Comparison of ENCODE assay signal across 8 cellular contexts in the genomic region with DNA sequence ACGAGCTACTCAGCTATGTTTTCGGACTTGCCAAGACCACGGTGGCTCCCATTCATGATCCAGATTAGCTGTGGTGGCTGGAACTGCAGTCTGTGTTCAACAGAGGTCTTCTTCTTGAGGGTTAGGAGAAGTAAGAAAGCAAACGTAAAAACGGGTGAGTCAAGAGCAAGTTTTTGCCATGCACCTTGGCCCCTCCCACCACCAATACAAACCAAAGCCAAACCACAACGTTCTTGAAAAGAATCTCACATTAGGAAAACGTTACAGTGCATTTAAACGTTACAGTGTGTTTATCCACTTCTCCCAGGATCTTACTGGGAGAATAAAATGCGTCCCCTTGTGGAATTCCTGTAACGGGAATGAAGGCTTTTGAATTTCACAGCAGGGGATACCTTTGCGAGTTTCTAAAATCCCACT. TPM values are rescaled to one million over a fixed set of nuclear protein-coding genes. Genes with fewer than 3 reads are reported as not detected.
DNase-seq lines count a peak whose midpoint lies in the region; ATAC-seq and TF ChIP-seq lines count a peak whose summit lies in the region.

No MANE protein-coding gene starts in this region.

- no peaks in the 10 kb centered on the region for H3K9me3 Mint-ChIP-seq in CD4-positive, alpha-beta T cell
- no peaks in the 10 kb centered on the region for H3K9me3 Mint-ChIP-seq in neural progenitor cell

- H3K4me2 ChIP-seq in MM.1S (ENCODE audit: low read depth, low read length) (peak overlapping the region; percentile 80), neural progenitor cell (peak overlapping the region; percentile 91)

- H3K79me2 ChIP-seq in MM.1S (ENCODE audit: low read length): peaks cover 12% of the 10 kb centered on the region
- peaks cover 36% of the 10 kb centered on the region for H3K79me2 ChIP-seq in neural progenitor cell (ENCODE audit: low read depth)

- 8 to 9% methylated on average over 11 of the region's 11 CpGs for WGBS in tibial nerve, 2 donors

- intact Hi-C loops in CD4-positive, alpha-beta T cell (cut with DNase I, micrococcal nuclease): loop anchor here (2.0 to 5.0 kb wide), 5 partner anchors 51 to 310 kb away; a partner anchor contains a TSS

- no peak for TF ChIP-seq POLR2A in tibial nerve (IDR thresholded peaks at IDR 0.05)

- CTCF ChIA-PET in CD4-positive, alpha-beta T cell (lab: Charles Lee): interaction anchor here (0.9 to 2.2 kb wide), 5 partner anchors 21 to 459 kb away, joined by 3 to 8 read pairs (median 5); no protein-coding TSS in a partner anchor

- POLR2A ChIA-PET in CD4-positive, alpha-beta T cell (lab: Charles Lee): interaction anchor here (0.7 to 3.9 kb wide), 23 partner anchors 11 to 971 kb away, joined by 3 to 34 read pairs (median 5); a partner anchor contains a TSS

- no peaks in the 10 kb centered on the region for H3K9me3 ChIP-seq in CD4-positive, alpha-beta T cell (ENCODE audit: control insufficient read depth, low read length)
- no peaks in the 10 kb centered on the region for H3K9me3 ChIP-seq in MM.1S (replicated peaks; ENCODE audit: insufficient read depth, low read length)
- H3K9me3 ChIP-seq in neural progenitor cell (ENCODE audit: low read depth): no peaks in the 10 kb centered on the region
- H3K9me3 ChIP-seq in tibial nerve: no peaks in the 10 kb centered on the region

- peak; percentile 34 for ATAC-seq in CD4-positive, alpha-beta T cell (ENCODE audit: poor library complexity)
- ATAC-seq in HG02623 (IDR thresholded peaks at IDR 0.05; ENCODE audit: unreplicated experiment): no peak
- ATAC-seq in GM21423 (IDR thresholded peaks at IDR 0.05; ENCODE audit: unreplicated experiment): no peak

- peaks cover 4% of the 10 kb centered on the region for H3K36me3 Mint-ChIP-seq in CD4-positive, alpha-beta T cell (ENCODE audit: low read depth)
- H3K36me3 Mint-ChIP-seq in neural progenitor cell: no peaks in the 10 kb centered on the region

- H4K20me1 ChIP-seq in MM.1S (ENCODE audit: insufficient read depth, low read length) (no peaks in the 10 kb centered on the region), neural progenitor cell (ENCODE audit: low read depth) (no peaks in the 10 kb centered on the region)

- peak overlapping the region; percentile 89 for H3K27ac Mint-ChIP-seq in CD4-positive, alpha-beta T cell
- no peak overlapping the region for H3K27ac Mint-ChIP-seq in neural progenitor cell

- peaks cover 44% of the 10 kb centered on the region for H3K4me1 Mint-ChIP-seq in CD4-positive, alpha-beta T cell (ENCODE audit: low read depth)
- H3K4me1 Mint-ChIP-seq in neural progenitor cell: peaks cover 15% of the 10 kb centered on the region

- H3F3A ChIP-seq in MM.1S (ENCODE audit: insufficient read depth, low read length): peaks cover 23% of the 10 kb centered on the region
- H3F3A ChIP-seq in neural progenitor cell (ENCODE audit: low read depth): peaks cover 9% of the 10 kb centered on the region

- TF ChIP-seq EP300 in tibial nerve (IDR thresholded peaks at IDR 0.05): no peak

- H3K36me3 ChIP-seq in MM.1S (replicated peaks; ENCODE audit: insufficient read depth, low read length) (no peaks in the 10 kb centered on the region), neural progenitor cell (no peaks in the 10 kb centered on the region), tibial nerve (no peaks in the 10 kb centered on the region)

- H3K9me2 ChIP-seq in MM.1S (replicated peaks; ENCODE audit: insufficient read depth, low read length): no peaks in the 10 kb centered on the region

- no peak for TF ChIP-seq CTCF in CD4-positive, alpha-beta T cell (IDR thresholded peaks at IDR 0.05)
- TF ChIP-seq CTCF in MM.1S (IDR thresholded peaks at IDR 0.05; ENCODE audit: low read length) (no peak), epithelial cell of esophagus (IDR thresholded peaks at IDR 0.05; ENCODE audit: insufficient read depth, low read depth, low read length, missing control alignments) (no peak), neural progenitor cell (IDR thresholded peaks at IDR 0.05) (peak; percentile 4), tibial nerve (IDR thresholded peaks at IDR 0.05) (no peak)

- no peaks in the 10 kb centered on the region for H3K27me3 Mint-ChIP-seq in CD4-positive, alpha-beta T cell
- peaks cover 2% of the 10 kb centered on the region for H3K27me3 Mint-ChIP-seq in neural progenitor cell (ENCODE audit: insufficient read depth, low read depth)

- DNase-seq in CD4-positive, alpha-beta T cell: peak; percentile 30 to 69 (median 50)
- DNase-seq in MM.1S (peak; percentile 76), epithelial cell of esophagus (ENCODE audit: low read depth) (peak; percentile 84), neural progenitor cell (ENCODE audit: low spot score) (peak; percentile 44), tibial nerve (ENCODE audit: low spot score in 2 of 2) (no peak)
- peak; percentile 34 to 40 for DNase-seq in activated CD8-positive, alpha-beta memory T cell treated with anti-CD3 and anti-CD28 coated beads for 1 hour (ENCODE audit: extremely low read depth in 1 of 2, low read depth in 1 of 2)

- peak overlapping the region; percentile 93 for H3K27ac ChIP-seq in CD4-positive, alpha-beta T cell (ENCODE audit: low read depth, low read length)
- H3K27ac ChIP-seq in MM.1S (ENCODE audit: low read length) (peak overlapping the region; percentile 69; the same call in 1 of the 2 replicates), neural progenitor cell (no peak overlapping the region), tibial nerve (peak overlapping the region; percentile 69 to 94 (median 88))

- no peaks in the 10 kb centered on the region for H3K27me3 ChIP-seq in CD4-positive, alpha-beta T cell (ENCODE audit: control insufficient read depth, insufficient read depth, low read length)
- H3K27me3 ChIP-seq in MM.1S (replicated peaks; ENCODE audit: insufficient read depth, low read length) (no peaks in the 10 kb centered on the region), neural progenitor cell (no peaks in the 10 kb centered on the region), tibial nerve (no peaks in the 10 kb centered on the region)

- H3K4me3 ChIP-seq in MM.1S (ENCODE audit: low read length) (peak overlapping the region; percentile 87), epithelial cell of esophagus (ENCODE audit: low read length) (peak overlapping the region; percentile 82), neural progenitor cell (peak overlapping the region; percentile 82), tibial nerve (peak overlapping the region; percentile 72 to 93 (median 84))

- peak overlapping the region; percentile 95 for H3K4me3 Mint-ChIP-seq in CD4-positive, alpha-beta T cell
- peak overlapping the region; percentile 97 for H3K4me3 Mint-ChIP-seq in neural progenitor cell

- H3K9ac ChIP-seq in MM.1S (ENCODE audit: low read length) (peak overlapping the region; percentile 74), neural progenitor cell (peak overlapping the region; percentile 75)

- peaks cover 26% of the 10 kb centered on the region for H3K4me1 ChIP-seq in MM.1S (ENCODE audit: low read length)
- H3K4me1 ChIP-seq in neural progenitor cell: peaks cover 14% of the 10 kb centered on the region
- H3K4me1 ChIP-seq in tibial nerve: peaks cover 0 to 24% (median 0%) of the 10 kb centered on the region in 4 donors

- H2AFZ ChIP-seq in MM.1S (ENCODE audit: low read length) (peak overlapping the region; percentile 86), neural progenitor cell (replicated peaks) (peak overlapping the region; percentile 96)

RNA-seq across cellular contexts. Expression of a gene that starts 0.7 kb away (rescaled TPM):
- under 1 TPM; 0.44 to 0.50 TPM for total RNA-seq in CD4-positive, alpha-beta T cell
- 2.7 and 2.9 TPM in 2 replicates for total RNA-seq in neural progenitor cell (ENCODE audit: low replicate concordance)
- 1 to 10 TPM in 3 of 4 donors, under 1 TPM in 1; 0.60 to 2.0 (median 1.2) TPM for total RNA-seq in tibial nerve

RNA-seq across cellular contexts. Expression of a gene that starts 1.0 kb away (rescaled TPM):
- 1 to 10 TPM; 4.1 to 4.3 TPM for total RNA-seq in CD4-positive, alpha-beta T cell
- total RNA-seq in neural progenitor cell (ENCODE audit: low replicate concordance) (9.8 and 16.9 TPM in 2 replicates), tibial nerve (10 to 100 TPM in 3 of 4 donors, 1 to 10 TPM in 1; 6.9 to 11.6 (median 10.6) TPM)

Comparison
In these comparisons a context has a peak if more than half of its experiments do, and no peak if none do; other contexts are left out.
1. DNase-seq: peak in CD4-positive, alpha-beta T cell (10 of 10), MM.1S (single experiment), activated CD8-positive, alpha-beta memory T cell treated with anti-CD3 and anti-CD28 coated beads for 1 hour (2 of 2), epithelial cell of esophagus (single experiment) and neural progenitor cell (single experiment); none in tibial nerve (0 of 2).
2. Peak in every context shown above with its lines, with median percentiles within 50 percentile points of each other: H3K4me3 ChIP-seq.